In genomic region chr15:48332642-48333034, GRCh38 we compare ENCODE assay signal across 1 cellular context.
TF ChIP-seq lines count a peak whose summit lies in the region.

No MANE protein-coding gene starts in this region.

TF ChIP-seq in GM12878, 131 proteins besides CTCF, POLR2A, EP300 and RAD21 (continued from another document):
- TF ChIP-seq, protein P1, sequence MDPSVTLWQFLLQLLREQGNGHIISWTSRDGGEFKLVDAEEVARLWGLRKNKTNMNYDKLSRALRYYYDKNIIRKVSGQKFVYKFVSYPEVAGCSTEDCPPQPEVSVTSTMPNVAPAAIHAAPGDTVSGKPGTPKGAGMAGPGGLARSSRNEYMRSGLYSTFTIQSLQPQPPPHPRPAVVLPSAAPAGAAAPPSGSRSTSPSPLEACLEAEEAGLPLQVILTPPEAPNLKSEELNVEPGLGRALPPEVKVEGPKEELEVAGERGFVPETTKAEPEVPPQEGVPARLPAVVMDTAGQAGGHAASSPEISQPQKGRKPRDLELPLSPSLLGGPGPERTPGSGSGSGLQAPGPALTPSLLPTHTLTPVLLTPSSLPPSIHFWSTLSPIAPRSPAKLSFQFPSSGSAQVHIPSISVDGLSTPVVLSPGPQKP (IDR thresholded peaks at IDR 0.05; ENCODE audit: low read depth, low read length), result no peak
- TF ChIP-seq CBX3 (IDR thresholded peaks at IDR 0.05; ENCODE audit: borderline replicate concordance, low read depth) (no peak), CEBPB (IDR thresholded peaks at IDR 0.05; ENCODE audit: borderline replicate concordance in 1 of 2, low read depth in 2 of 2, low read length in 2 of 2) (no peak), SRF (IDR thresholded peaks at IDR 0.05; ENCODE audit: low read depth in 2 of 2, low read length in 2 of 2) (no peak), EED (IDR thresholded peaks at IDR 0.05; ENCODE audit: low read depth) (no peak), MLLT1 (IDR thresholded peaks at IDR 0.05) (no peak), ESRRA (IDR thresholded peaks at IDR 0.05; ENCODE audit: low read length) (no peak), ATF2 (IDR thresholded peaks at IDR 0.05; ENCODE audit: low read length) (no peak), RAD51 (IDR thresholded peaks at IDR 0.05) (no peak), DPF2 (IDR thresholded peaks at IDR 0.05) (no peak), NR2C1 (IDR thresholded peaks at IDR 0.05) (no peak), MEF2A (IDR thresholded peaks at IDR 0.05; ENCODE audit: insufficient read depth, low read depth, low read length) (no peak), SIN3A (IDR thresholded peaks at IDR 0.05; ENCODE audit: low read depth, low read length) (no peak), TAF1 (IDR thresholded peaks at IDR 0.05; ENCODE audit: borderline replicate concordance, low read depth, low read length) (no peak)
